Comparison of ENCODE assay signal across 15 cellular contexts in the genomic region with DNA sequence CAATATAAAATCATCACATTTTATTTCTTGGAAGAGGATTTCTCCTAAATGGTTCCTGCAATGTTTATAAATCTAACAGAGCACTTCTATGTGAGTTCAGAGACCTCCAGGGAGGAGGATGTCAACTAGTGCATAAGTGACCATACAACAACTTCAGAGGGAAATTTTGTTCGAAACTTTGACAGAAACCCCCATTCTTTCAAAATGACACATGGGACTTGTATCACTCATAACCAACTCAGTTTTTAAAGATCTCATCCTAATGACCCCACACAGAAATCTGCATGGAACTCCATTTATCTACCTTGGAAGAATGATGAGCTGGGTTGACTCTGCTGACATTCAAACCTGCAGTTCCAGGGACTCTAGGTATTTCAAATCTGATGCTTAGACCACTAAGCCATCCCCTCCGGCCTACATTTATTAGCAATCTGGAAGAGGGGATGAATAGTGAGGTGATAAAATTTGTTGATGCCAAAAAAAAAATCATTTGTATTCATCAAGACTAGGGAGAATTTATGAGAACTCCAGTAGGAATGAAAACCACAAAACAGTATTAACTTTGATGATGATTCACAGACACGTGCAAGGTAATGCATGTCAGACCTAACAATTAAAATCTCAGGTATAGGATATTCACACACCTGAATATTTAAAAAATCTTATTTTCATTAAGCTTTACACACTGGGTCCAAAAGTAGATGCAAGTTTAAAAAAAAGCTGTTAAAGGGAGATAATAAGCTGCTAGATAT.
DNase-seq lines count a peak whose midpoint lies in the region; ATAC-seq, FAIRE-seq and TF ChIP-seq lines count a peak whose summit lies in the region.
"Had no signal": no experiment of that assay in that cellular context is flagged by ENCODE, and none has a peak within 500 bp of the region (broad histone marks: within the 10 kb centered on the region; RNA-seq: fewer than 3 reads in every experiment).

No MANE protein-coding gene starts in this region.

- ATAC-seq in GM18909 (IDR thresholded peaks at IDR 0.05; ENCODE audit: poor library complexity, unreplicated experiment) = peak; percentile 84
- ATAC-seq in GM21619 (IDR thresholded peaks at IDR 0.05; ENCODE audit: unreplicated experiment) = peak; percentile 92
- ATAC-seq in HG03159 (IDR thresholded peaks at IDR 0.05; ENCODE audit: unreplicated experiment) = peak; percentile 52
- ATAC-seq in HepG2 = no peak
- ATAC-seq: left lobe of liver had no signal

- no peaks in the 10 kb centered on the region for H3K27me3 ChIP-seq in HepG2 (ENCODE audit: control insufficient read depth in 1 of 2, insufficient read depth in 2 of 2, low read length in 2 of 2)
- H3K27me3 ChIP-seq: suprapubic skin had no signal

- peak; percentile 17 for DNase-seq in renal cortical epithelial cell (ENCODE audit: low read depth)
- no peak for DNase-seq in activated CD4-positive, CD25-positive, alpha-beta regulatory T cell (lab: John Stamatoyannopoulos, UW)
- no peak for DNase-seq in KBM-7
- DNase-seq in HepG2 (ENCODE audit: low spot score) = no peak
- DNase-seq: activated CD4-positive, alpha-beta T cell treated with anti-CD3 and anti-CD28 coated beads for 4 hours; activated gamma-delta T cell; CD4-positive, alpha-beta memory T cell; MV-4-11; OCI-M1 had no signal

- intact Hi-C loops in HepG2 (cut with micrococcal nuclease; ENCODE audit: unreplicated experiment) = no loop called here

- TF ChIP-seq EP300 in HepG2 (IDR thresholded peaks at IDR 0.05; ENCODE audit: low read depth in 2 of 2, low read length in 2 of 2) = no peak
- no peak for TF ChIP-seq EP300 in HepG2 (CRISPR knock-in tag; IDR thresholded peaks at IDR 0.05; ENCODE audit: borderline replicate concordance)

- no peak overlapping the region for H3K27ac ChIP-seq in HepG2 (ENCODE audit: extremely low read length, insufficient read depth, low read length)
- H3K27ac ChIP-seq: suprapubic skin had no signal

- TF ChIP-seq POLR2A in HepG2 (IDR thresholded peaks at IDR 0.05; ENCODE audit: insufficient read depth in 1 of 2, low read depth in 2 of 2, low read length in 2 of 2) = no peak

- POLR2A ChIA-PET in HepG2 (lab: Yijun Ruan, JAX) = no interaction called here

- no peaks in the 10 kb centered on the region for H4K20me1 ChIP-seq in HepG2 (ENCODE audit: insufficient read depth, low read length)

- no peak for TF ChIP-seq CTCF in HepG2 (CRISPR knock-in tag; IDR thresholded peaks at IDR 0.05)

- no peak overlapping the region for H3K9ac ChIP-seq in HepG2 (ENCODE audit: insufficient read depth, low read depth, low read length)

- peaks cover 8 to 43% of the 10 kb centered on the region in 2 experiments for H3K36me3 ChIP-seq in HepG2 (replicated peaks in 1 of 2; ENCODE audit: control insufficient read depth in 1 of 2, insufficient read depth in 2 of 2, low read length in 2 of 2)

- CTCF ChIA-PET in HepG2 (lab: Yijun Ruan, JAX; ENCODE audit: low intra/inter-chr PET ratio, low total read pairs) = no interaction called here

- no peak for TF ChIP-seq RAD21 in HepG2 (CRISPR knock-in tag; IDR thresholded peaks at IDR 0.05)

- no peaks in the 10 kb centered on the region for H3K79me2 ChIP-seq in HepG2 (ENCODE audit: insufficient read depth, low read length)

- H3K4me3 ChIP-seq in HepG2 (replicated peaks in 1 of 3; ENCODE audit: insufficient read depth in 1 of 3, low read depth in 2 of 3, low read length in 3 of 3) = no peak overlapping the region
- H3K4me3 ChIP-seq: suprapubic skin had no signal

- H3K4me2 ChIP-seq in HepG2 (ENCODE audit: low read depth, low read length) = no peak overlapping the region

- H2AFZ ChIP-seq in HepG2 (ENCODE audit: low read length) = no peak overlapping the region

- no peak for FAIRE-seq in HepG2 (lab: Jason Lieb, UNC)
- FAIRE-seq: G401.6 had no signal

- no TSS peak for BruUV-seq in HepG2 (replicated peaks; lab: Mats Ljungman, UMichigan)

- no peaks in the 10 kb centered on the region for H3K9me3 ChIP-seq in HepG2 (ENCODE audit: low read length)
- H3K9me3 ChIP-seq: suprapubic skin had no signal

- WGBS in HepG2 (ENCODE audit: low lambda C conversion rate) = 98% methylated on average over 3 of the region's 3 CpGs

- H3K4me1 ChIP-seq in HepG2 (ENCODE audit: insufficient read depth, low read length) = no peaks in the 10 kb centered on the region
- H3K4me1 ChIP-seq: suprapubic skin had no signal

- in situ Hi-C loops in KBM-7 (cut with MboI; ENCODE audit: low pct_unique_long_range_greater_than_20kb, low sequenced_read_pairs) = no loop called here
- in situ Hi-C loops in HepG2 (cut with HindIII; ENCODE audit: extremely low pct_ligation_motif_present, low pct_unique_long_range_greater_than_20kb) = no loop called here

TF ChIP-seq in HepG2, 621 proteins besides CTCF, POLR2A, EP300 and RAD21:
- TF ChIP-seq ZNF83 (CRISPR knock-in tag; IDR thresholded peaks at IDR 0.05; ENCODE audit: borderline replicate concordance) (no peak), NR2F2 (IDR thresholded peaks at IDR 0.05; ENCODE audit: borderline replicate concordance, low read depth) (no peak), ARID2 (CRISPR knock-in tag; IDR thresholded peaks at IDR 0.05; ENCODE audit: borderline replicate concordance) (no peak), ZFP36L2 (CRISPR knock-in tag; IDR thresholded peaks at IDR 0.05) (no peak), ZMAT3 (CRISPR knock-in tag; conservative IDR thresholded peaks at IDR 0.05) (no peak), GFI1 (CRISPR knock-in tag; IDR thresholded peaks at IDR 0.05; ENCODE audit: borderline replicate concordance) (no peak), ZKSCAN8 (CRISPR knock-in tag; IDR thresholded peaks at IDR 0.05; ENCODE audit: borderline replicate concordance) (no peak), CREB1 (IDR thresholded peaks at IDR 0.05) (no peak), CREB1 (CRISPR knock-in tag; IDR thresholded peaks at IDR 0.05) (no peak), WIZ (CRISPR knock-in tag; IDR thresholded peaks at IDR 0.05) (no peak)
- TF ChIP-seq, protein P1, sequence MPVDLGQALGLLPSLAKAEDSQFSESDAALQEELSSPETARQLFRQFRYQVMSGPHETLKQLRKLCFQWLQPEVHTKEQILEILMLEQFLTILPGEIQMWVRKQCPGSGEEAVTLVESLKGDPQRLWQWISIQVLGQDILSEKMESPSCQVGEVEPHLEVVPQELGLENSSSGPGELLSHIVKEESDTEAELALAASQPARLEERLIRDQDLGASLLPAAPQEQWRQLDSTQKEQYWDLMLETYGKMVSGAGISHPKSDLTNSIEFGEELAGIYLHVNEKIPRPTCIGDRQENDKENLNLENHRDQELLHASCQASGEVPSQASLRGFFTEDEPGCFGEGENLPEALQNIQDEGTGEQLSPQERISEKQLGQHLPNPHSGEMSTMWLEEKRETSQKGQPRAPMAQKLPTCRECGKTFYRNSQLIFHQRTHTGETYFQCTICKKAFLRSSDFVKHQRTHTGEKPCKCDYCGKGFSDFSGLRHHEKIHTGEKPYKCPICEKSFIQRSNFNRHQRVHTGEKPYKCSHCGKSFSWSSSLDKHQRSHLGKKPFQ (CRISPR knock-in tag; IDR thresholded peaks at IDR 0.05; ENCODE audit: insufficient replicate concordance) = no peak
- TF ChIP-seq, protein P2, sequence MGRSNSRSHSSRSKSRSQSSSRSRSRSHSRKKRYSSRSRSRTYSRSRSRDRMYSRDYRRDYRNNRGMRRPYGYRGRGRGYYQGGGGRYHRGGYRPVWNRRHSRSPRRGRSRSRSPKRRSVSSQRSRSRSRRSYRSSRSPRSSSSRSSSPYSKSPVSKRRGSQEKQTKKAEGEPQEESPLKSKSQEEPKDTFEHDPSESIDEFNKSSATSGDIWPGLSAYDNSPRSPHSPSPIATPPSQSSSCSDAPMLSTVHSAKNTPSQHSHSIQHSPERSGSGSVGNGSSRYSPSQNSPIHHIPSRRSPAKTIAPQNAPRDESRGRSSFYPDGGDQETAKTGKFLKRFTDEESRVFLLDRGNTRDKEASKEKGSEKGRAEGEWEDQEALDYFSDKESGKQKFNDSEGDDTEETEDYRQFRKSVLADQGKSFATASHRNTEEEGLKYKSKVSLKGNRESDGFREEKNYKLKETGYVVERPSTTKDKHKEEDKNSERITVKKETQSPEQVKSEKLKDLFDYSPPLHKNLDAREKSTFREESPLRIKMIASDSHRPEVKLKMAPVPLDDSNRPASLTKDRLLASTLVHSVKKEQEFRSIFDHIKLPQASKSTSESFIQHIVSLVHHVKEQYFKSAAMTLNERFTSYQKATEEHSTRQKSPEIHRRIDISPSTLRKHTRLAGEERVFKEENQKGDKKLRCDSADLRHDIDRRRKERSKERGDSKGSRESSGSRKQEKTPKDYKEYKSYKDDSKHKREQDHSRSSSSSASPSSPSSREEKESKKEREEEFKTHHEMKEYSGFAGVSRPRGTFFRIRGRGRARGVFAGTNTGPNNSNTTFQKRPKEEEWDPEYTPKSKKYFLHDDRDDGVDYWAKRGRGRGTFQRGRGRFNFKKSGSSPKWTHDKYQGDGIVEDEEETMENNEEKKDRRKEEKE (IDR thresholded peaks at IDR 0.05) = no peak
